Comparison of ENCODE assay signal across 2 cellular contexts in the genomic region with DNA sequence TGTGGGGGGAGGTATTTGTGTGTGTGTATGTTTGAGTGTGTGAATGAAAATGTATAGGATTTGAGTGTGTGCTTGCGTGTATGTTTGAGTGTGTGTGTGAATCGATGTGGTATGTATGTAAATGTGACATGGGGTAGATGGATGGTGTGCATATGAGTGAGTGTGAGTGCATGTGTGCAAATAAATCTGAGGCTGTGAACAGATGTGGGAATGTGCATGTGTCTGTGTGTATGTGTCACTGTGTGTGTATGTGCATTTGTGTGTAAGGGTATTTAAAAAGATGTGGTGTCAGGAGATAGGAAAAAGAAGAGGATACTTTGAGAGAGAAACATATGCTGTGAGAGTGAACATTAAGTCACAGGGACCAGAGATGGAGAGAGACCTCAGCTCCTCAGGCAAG.
TF ChIP-seq lines count a peak whose summit lies in the region.

No MANE protein-coding gene starts in this region.

TF ChIP-seq in HEK293, 187 proteins besides CTCF, POLR2A, EP300 and RAD21:
- TF ChIP-seq, protein P1, sequence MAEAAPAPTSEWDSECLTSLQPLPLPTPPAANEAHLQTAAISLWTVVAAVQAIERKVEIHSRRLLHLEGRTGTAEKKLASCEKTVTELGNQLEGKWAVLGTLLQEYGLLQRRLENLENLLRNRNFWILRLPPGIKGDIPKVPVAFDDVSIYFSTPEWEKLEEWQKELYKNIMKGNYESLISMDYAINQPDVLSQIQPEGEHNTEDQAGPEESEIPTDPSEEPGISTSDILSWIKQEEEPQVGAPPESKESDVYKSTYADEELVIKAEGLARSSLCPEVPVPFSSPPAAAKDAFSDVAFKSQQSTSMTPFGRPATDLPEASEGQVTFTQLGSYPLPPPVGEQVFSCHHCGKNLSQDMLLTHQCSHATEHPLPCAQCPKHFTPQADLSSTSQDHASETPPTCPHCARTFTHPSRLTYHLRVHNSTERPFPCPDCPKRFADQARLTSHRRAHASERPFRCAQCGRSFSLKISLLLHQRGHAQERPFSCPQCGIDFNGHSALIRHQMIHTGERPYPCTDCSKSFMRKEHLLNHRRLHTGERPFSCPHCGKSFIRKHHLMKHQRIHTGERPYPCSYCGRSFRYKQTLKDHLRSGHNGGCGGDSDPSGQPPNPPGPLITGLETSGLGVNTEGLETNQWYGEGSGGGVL (tag by site-specific recombination; IDR thresholded peaks at IDR 0.05): 0 out of 2 replicates have a peak, but pooled peaks have one; percentile 11
- TF ChIP-seq ZBTB20 (tag by site-specific recombination; IDR thresholded peaks at IDR 0.05): no peak
- TF ChIP-seq ZNF214 (tag by site-specific recombination; IDR thresholded peaks at IDR 0.05; ENCODE audit: borderline replicate concordance): no peak
- TF ChIP-seq ZSCAN4 (tag by site-specific recombination; IDR thresholded peaks at IDR 0.05): peak; percentile 86
TF ChIP-seq in HEK293: peak in this region for 2.

TF ChIP-seq in GM12878, 131 proteins besides CTCF, POLR2A, EP300 and RAD21:
- TF ChIP-seq, protein P2, sequence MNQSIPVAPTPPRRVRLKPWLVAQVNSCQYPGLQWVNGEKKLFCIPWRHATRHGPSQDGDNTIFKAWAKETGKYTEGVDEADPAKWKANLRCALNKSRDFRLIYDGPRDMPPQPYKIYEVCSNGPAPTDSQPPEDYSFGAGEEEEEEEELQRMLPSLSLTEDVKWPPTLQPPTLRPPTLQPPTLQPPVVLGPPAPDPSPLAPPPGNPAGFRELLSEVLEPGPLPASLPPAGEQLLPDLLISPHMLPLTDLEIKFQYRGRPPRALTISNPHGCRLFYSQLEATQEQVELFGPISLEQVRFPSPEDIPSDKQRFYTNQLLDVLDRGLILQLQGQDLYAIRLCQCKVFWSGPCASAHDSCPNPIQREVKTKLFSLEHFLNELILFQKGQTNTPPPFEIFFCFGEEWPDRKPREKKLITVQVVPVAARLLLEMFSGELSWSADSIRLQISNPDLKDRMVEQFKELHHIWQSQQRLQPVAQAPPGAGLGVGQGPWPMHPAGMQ (IDR thresholded peaks at IDR 0.05; ENCODE audit: borderline replicate concordance): no peak
- TF ChIP-seq FOS (IDR thresholded peaks at IDR 0.05; ENCODE audit: borderline replicate concordance, extremely low read depth, insufficient read length) (no peak), SPI1 (IDR thresholded peaks at IDR 0.05; ENCODE audit: borderline replicate concordance, insufficient read depth, low read depth, low read length) (no peak), MEF2A (IDR thresholded peaks at IDR 0.05; ENCODE audit: insufficient read depth, low read depth, low read length) (no peak), NFYA (IDR thresholded peaks at IDR 0.05; ENCODE audit: borderline replicate concordance, low read depth, low read length) (no peak), GATAD2B (conservative IDR thresholded peaks at IDR 0.05; ENCODE audit: low read depth) (no peak), DPF2 (IDR thresholded peaks at IDR 0.05) (no peak), SP1 (IDR thresholded peaks at IDR 0.05; ENCODE audit: low read depth, low read length) (no peak), SIX5 (IDR thresholded peaks at IDR 0.05; ENCODE audit: low read depth, low read length, severe bottlenecking) (no peak), RAD51 (IDR thresholded peaks at IDR 0.05) (no peak), RCOR1 (conservative IDR thresholded peaks at IDR 0.05; ENCODE audit: low read depth, low read length) (no peak), CEBPB (IDR thresholded peaks at IDR 0.05; ENCODE audit: borderline replicate concordance in 1 of 2, low read depth in 2 of 2, low read length in 2 of 2) (no peak), ASH2L (IDR thresholded peaks at IDR 0.05; ENCODE audit: borderline replicate concordance, low read depth) (no peak), HDAC6 (IDR thresholded peaks at IDR 0.05; ENCODE audit: unreplicated experiment) (no peak), ETV6 (conservative IDR thresholded peaks at IDR 0.05 in 1 of 2, IDR thresholded peaks at IDR 0.05 in 1 of 2; ENCODE audit: borderline replicate concordance in 1 of 2, low read depth in 1 of 2) (no peak), SREBF2 (IDR thresholded peaks at IDR 0.05; ENCODE audit: low read length) (no peak)
- TF ChIP-seq, protein P3, sequence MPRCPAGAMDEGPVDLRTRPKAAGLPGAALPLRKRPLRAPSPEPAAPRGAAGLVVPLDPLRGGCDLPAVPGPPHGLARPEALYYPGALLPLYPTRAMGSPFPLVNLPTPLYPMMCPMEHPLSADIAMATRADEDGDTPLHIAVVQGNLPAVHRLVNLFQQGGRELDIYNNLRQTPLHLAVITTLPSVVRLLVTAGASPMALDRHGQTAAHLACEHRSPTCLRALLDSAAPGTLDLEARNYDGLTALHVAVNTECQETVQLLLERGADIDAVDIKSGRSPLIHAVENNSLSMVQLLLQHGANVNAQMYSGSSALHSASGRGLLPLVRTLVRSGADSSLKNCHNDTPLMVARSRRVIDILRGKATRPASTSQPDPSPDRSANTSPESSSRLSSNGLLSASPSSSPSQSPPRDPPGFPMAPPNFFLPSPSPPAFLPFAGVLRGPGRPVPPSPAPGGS (IDR thresholded peaks at IDR 0.05; ENCODE audit: borderline replicate concordance, insufficient read depth, low read depth, low read length, poor library complexity, severe bottlenecking): peak; percentile 92
- TF ChIP-seq, protein P4, sequence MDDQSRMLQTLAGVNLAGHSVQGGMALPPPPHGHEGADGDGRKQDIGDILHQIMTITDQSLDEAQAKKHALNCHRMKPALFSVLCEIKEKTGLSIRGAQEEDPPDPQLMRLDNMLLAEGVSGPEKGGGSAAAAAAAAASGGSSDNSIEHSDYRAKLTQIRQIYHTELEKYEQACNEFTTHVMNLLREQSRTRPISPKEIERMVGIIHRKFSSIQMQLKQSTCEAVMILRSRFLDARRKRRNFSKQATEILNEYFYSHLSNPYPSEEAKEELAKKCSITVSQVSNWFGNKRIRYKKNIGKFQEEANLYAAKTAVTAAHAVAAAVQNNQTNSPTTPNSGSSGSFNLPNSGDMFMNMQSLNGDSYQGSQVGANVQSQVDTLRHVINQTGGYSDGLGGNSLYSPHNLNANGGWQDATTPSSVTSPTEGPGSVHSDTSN (IDR thresholded peaks at IDR 0.05; ENCODE audit: insufficient replicate concordance, low read depth, low read length): peak; percentile 51
